ENCODE assay signal across 23 cellular contexts in the genomic region with DNA sequence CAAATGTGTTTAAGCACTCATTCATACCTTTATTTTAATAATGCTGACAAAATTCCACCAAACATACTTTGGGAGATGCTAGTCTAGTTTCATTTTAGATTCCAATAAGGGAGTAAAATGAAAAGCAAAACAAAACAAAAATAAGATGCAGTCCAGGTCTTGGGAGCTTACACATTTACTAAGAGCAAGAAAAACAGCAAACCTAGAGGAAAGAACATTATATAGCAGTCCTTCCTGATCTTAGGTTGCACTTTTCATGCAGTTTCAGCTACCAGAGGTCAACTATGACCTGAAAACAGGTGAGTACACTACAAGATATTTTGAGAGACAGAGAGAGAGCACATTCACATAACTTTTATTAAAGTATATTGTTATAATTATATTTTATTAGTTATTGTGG.
DNase-seq lines count a peak whose midpoint lies in the region; ATAC-seq and TF ChIP-seq lines count a peak whose summit lies in the region.
"Had no signal": no experiment of that assay in that cellular context is flagged by ENCODE, and none has a peak within 500 bp of the region (broad histone marks: within the 10 kb centered on the region; RNA-seq: fewer than 3 reads in every experiment).

No MANE protein-coding gene starts in this region.

- H3K9me3 ChIP-seq in GM23248 (ENCODE audit: low read depth) (no peaks in the 10 kb centered on the region), osteoblast (ENCODE audit: low read depth, low read length) (no peaks in the 10 kb centered on the region)
- H3K9me3 ChIP-seq: SJSA1 had no signal

- peak; percentile 38 for TF ChIP-seq CTCF in VCaP (conservative IDR thresholded peaks at IDR 0.05)
- TF ChIP-seq CTCF in osteoblast (IDR thresholded peaks at IDR 0.05; ENCODE audit: extremely low read depth, low read depth, low read length) = no peak

- H3K79me2 ChIP-seq in GM23248 (ENCODE audit: insufficient read depth) (no peaks in the 10 kb centered on the region), osteoblast (ENCODE audit: insufficient read depth, low read length) (no peaks in the 10 kb centered on the region)

- ATAC-seq in HG03342 (IDR thresholded peaks at IDR 0.05; ENCODE audit: unreplicated experiment) = peak; percentile 48
- ATAC-seq: GM12878 had no signal

- H3K9me2 ChIP-seq in GM23248 (ENCODE audit: insufficient read depth) = no peaks in the 10 kb centered on the region

- H4K20me1 ChIP-seq in GM23248 (ENCODE audit: insufficient read depth) = no peaks in the 10 kb centered on the region
- H4K20me1 ChIP-seq in osteoblast (ENCODE audit: insufficient read depth, low read length) = no peaks in the 10 kb centered on the region

- in situ Hi-C loops in GM23248 (cut with MboI) = loop anchor here (5.0 kb wide), 1 partner anchor 139 kb away; no protein-coding TSS in a partner anchor

- no peaks in the 10 kb centered on the region for H3K36me3 ChIP-seq in GM23248 (ENCODE audit: low read depth)
- no peaks in the 10 kb centered on the region for H3K36me3 ChIP-seq in osteoblast (ENCODE audit: insufficient read depth, low read length)
- H3K36me3 ChIP-seq: SJSA1 had no signal

- H3K36me3 Mint-ChIP-seq in activated CD4-positive, alpha-beta memory T cell treated with anti-CD3 and anti-CD28 coated beads for 36 hours = no peaks in the 10 kb centered on the region
- H3K36me3 Mint-ChIP-seq: CD14-positive monocyte had no signal

- H3K27ac ChIP-seq in GM23248 (no peak overlapping the region), VCaP (no peak overlapping the region), osteoblast (ENCODE audit: low read depth, low read length) (no peak overlapping the region)
- H3K27ac ChIP-seq: RWPE1, SJSA1 had no signal

- POLR2A ChIA-PET in activated CD4-positive, alpha-beta memory T cell treated with anti-CD3 and anti-CD28 coated beads for 36 hours (lab: Charles Lee) = no interaction called here

- H3F3A ChIP-seq in GM23248 (ENCODE audit: insufficient read depth) = no peaks in the 10 kb centered on the region

- H3K4me3 Mint-ChIP-seq in activated CD4-positive, alpha-beta memory T cell treated with anti-CD3 and anti-CD28 coated beads for 36 hours = no peak overlapping the region
- H3K4me3 Mint-ChIP-seq: CD14-positive monocyte had no signal

- H3K4me1 Mint-ChIP-seq in activated CD4-positive, alpha-beta memory T cell treated with anti-CD3 and anti-CD28 coated beads for 36 hours (ENCODE audit: low read depth) = no peaks in the 10 kb centered on the region
- H3K4me1 Mint-ChIP-seq: CD14-positive monocyte had no signal

- no peak overlapping the region for H3K4me2 ChIP-seq in GM23248 (ENCODE audit: unreplicated experiment)
- H3K4me2 ChIP-seq in osteoblast (ENCODE audit: insufficient read depth, low read length) = no peak overlapping the region

- H3K4me3 ChIP-seq in GM23248 = no peak overlapping the region
- H3K4me3 ChIP-seq in osteoblast (ENCODE audit: insufficient read depth, low read length) = no peak overlapping the region
- H3K4me3 ChIP-seq: GM12878, SJSA1 had no signal

- peak; percentile 3 for DNase-seq in GM23248
- DNase-seq in osteoblast (ENCODE audit: insufficient read length, low spot score, missing footprints) = peak; percentile 26
- DNase-seq in activated CD4-positive, alpha-beta memory T cell treated with anti-CD3 and anti-CD28 coated beads for 36 hours = no peak
- no peak for DNase-seq in stimulated activated CD4-positive, alpha-beta T cell treated with anti-CD3 and anti-CD28 coated beads, Interleukin-2, amount 100 ng/mL, for 48 hours
- DNase-seq in RKO (ENCODE audit: low spot score) = no peak
- DNase-seq: ACHN, AML-193, COR-L47, DMS153, EL, GOT3, Kasumi-1, NCI-H1092 treated with DMSO at 0.1 percent for 48 hours, NCI-H146, NCI-H2029 treated with DMSO at 0.1 percent for 48 hours, NCI-H510A, NCI-H748 treated with DMSO at 0.1 percent for 48 hours had no signal

- no peak overlapping the region for H3K9ac ChIP-seq in GM23248

- no peaks in the 10 kb centered on the region for H3K27me3 Mint-ChIP-seq in activated CD4-positive, alpha-beta memory T cell treated with anti-CD3 and anti-CD28 coated beads for 36 hours

- peaks cover 7% of the 10 kb centered on the region for H3K9me3 Mint-ChIP-seq in activated CD4-positive, alpha-beta memory T cell treated with anti-CD3 and anti-CD28 coated beads for 36 hours
- H3K9me3 Mint-ChIP-seq: CD14-positive monocyte had no signal

- intact Hi-C loops in activated CD4-positive, alpha-beta memory T cell treated with anti-CD3 and anti-CD28 coated beads for 36 hours (cut with micrococcal nuclease) = no loop called here

- H3K27me3 ChIP-seq in GM23248 (replicated peaks; ENCODE audit: insufficient read depth) (no peaks in the 10 kb centered on the region), osteoblast (ENCODE audit: insufficient read depth, low read length) (no peaks in the 10 kb centered on the region)
- H3K27me3 ChIP-seq: SJSA1 had no signal

- CTCF ChIA-PET in activated CD4-positive, alpha-beta memory T cell treated with anti-CD3 and anti-CD28 coated beads for 36 hours (lab: Charles Lee) = no interaction called here

- no peak overlapping the region for H2AFZ ChIP-seq in GM23248
- no peak overlapping the region for H2AFZ ChIP-seq in osteoblast (ENCODE audit: low read length)

- H3K4me1 ChIP-seq in GM23248 (ENCODE audit: insufficient read depth) (peaks cover 6% of the 10 kb centered on the region; the same call in 1 of the 2 replicates), osteoblast (ENCODE audit: insufficient read depth, low read length) (no peaks in the 10 kb centered on the region)
- H3K4me1 ChIP-seq: SJSA1 had no signal

- H3K27ac Mint-ChIP-seq in activated CD4-positive, alpha-beta memory T cell treated with anti-CD3 and anti-CD28 coated beads for 36 hours = no peak overlapping the region
- H3K27ac Mint-ChIP-seq: CD14-positive monocyte had no signal

Comparison
In these comparisons a context has a peak if more than half of its experiments do, and no peak if none do; other contexts are left out.
1. DNase-seq: peak in GM23248 (single experiment) and osteoblast (single experiment); none in activated CD4-positive, alpha-beta memory T cell treated with anti-CD3 and anti-CD28 coated beads for 36 hours (single experiment), stimulated activated CD4-positive, alpha-beta T cell treated with anti-CD3 and anti-CD28 coated beads, Interleukin-2, amount 100 ng/mL, for 48 hours (0 of 2) and RKO (single experiment).